In genomic region chr12:104729610-104730446, GRCh38 we compare ENCODE assay signal across 31 cellular contexts.
A peak's percentile ranks its signal among the peaks of the same experiment; 100 is the strongest.
DNase-seq lines count a peak whose midpoint lies in the region; ATAC-seq, FAIRE-seq and TF ChIP-seq lines count a peak whose summit lies in the region.
"Had no signal": no experiment of that assay in that cellular context is flagged by ENCODE, and none has a peak within 500 bp of the region (broad histone marks: within the 10 kb centered on the region; RNA-seq: fewer than 3 reads in every experiment).

No MANE protein-coding gene starts in this region.

- TF ChIP-seq EP300 in H1 (IDR thresholded peaks at IDR 0.05; ENCODE audit: borderline replicate concordance in 1 of 2, low read depth in 2 of 2, low read length in 2 of 2) = no peak

- H3K14ac ChIP-seq in H1 (ENCODE audit: insufficient read length) = no peak overlapping the region

- H3K4me1 ChIP-seq in CD8-positive, alpha-beta memory T cell (ENCODE audit: insufficient read depth, low read length) = peaks cover 28% of the 10 kb centered on the region
- H3K4me1 ChIP-seq in H1 (replicated peaks in 1 of 4; ENCODE audit: control insufficient read depth in 3 of 4, insufficient read depth in 4 of 4, low read length in 3 of 4) (no peaks in the 10 kb centered on the region), neural progenitor cell (peaks cover 11% of the 10 kb centered on the region)
- H3K4me1 ChIP-seq: breast epithelium, Peyer's patch had no signal

- peaks cover 6% of the 10 kb centered on the region for H3K36me3 ChIP-seq in CD8-positive, alpha-beta memory T cell (ENCODE audit: insufficient read depth, low read length)
- no peaks in the 10 kb centered on the region for H3K36me3 ChIP-seq in H1 (ENCODE audit: control insufficient read depth in 2 of 4, insufficient read depth in 4 of 4, low read length in 3 of 4)
- no peaks in the 10 kb centered on the region for H3K36me3 ChIP-seq in neural progenitor cell
- H3K36me3 ChIP-seq: breast epithelium, lower lobe of right lung, Peyer's patch, prostate gland, sigmoid colon had no signal

- 88% methylated on average over 19 of the region's 19 CpGs; no CpG with 5 or more reads in 1 of the 2 experiments for WGBS in H1 (ENCODE audit: extremely low coverage in 1 of 2, insufficient coverage in 1 of 2, insufficient read length in 1 of 2, insufficient replicate concordance in 2 of 2, low coverage in 1 of 2, low lambda C conversion rate in 2 of 2, missing lambda C conversion rate in 1 of 2), 2 experiments

- no peak overlapping the region for H3K56ac ChIP-seq in H1 (replicated peaks; ENCODE audit: insufficient read length, low read depth, low read length)

- TF ChIP-seq POLR2A in H1 (IDR thresholded peaks at IDR 0.05; ENCODE audit: control extremely low read depth in 1 of 2, low read depth in 2 of 2, low read length in 2 of 2) = no peak

- H3K4me3 ChIP-seq in CD8-positive, alpha-beta memory T cell (ENCODE audit: low read length) = no peak overlapping the region
- H3K4me3 ChIP-seq in H1 (ENCODE audit: extremely low read depth in 1 of 4, insufficient read depth in 2 of 4, low read depth in 3 of 4, low read length in 4 of 4) (no peak overlapping the region), neural progenitor cell (no peak overlapping the region)
- H3K4me3 ChIP-seq: breast epithelium, GM23248, lower lobe of right lung, Peyer's patch, prostate gland, sigmoid colon had no signal

- DNase-seq in NCI-H510A treated with DMSO at 0.1 percent for 48 hours (lab: John Stamatoyannopoulos, UW) (peak; percentile 30), NCI-H510A (lab: John Stamatoyannopoulos, UW) (no peak), H1 (ENCODE audit: low read depth in 1 of 2, low spot score in 2 of 2) (no peak), neural progenitor cell (ENCODE audit: low spot score) (no peak), H4 (ENCODE audit: low spot score) (no peak), ureter (ENCODE audit: low spot score) (no peak)
- DNase-seq in CD8-positive, alpha-beta memory T cell = peak in 1 of 5 donors; percentile 26
- DNase-seq: activated naive CD4-positive, alpha-beta T cell; activated T-cell treated with anti-CD3 and anti-CD28 coated beads, Interleukin-2, amount 50 U/mL, for 4 hours; effector CD8-positive, alpha-beta T cell; erythroblast; GM23248; head of caudate nucleus; kidney; lower lobe of right lung; NCI-H1092 treated with DMSO at 0.1 percent for 48 hours; NCI-H187; NCI-H526 treated with DMSO at 0.1 percent for 48 hours; Peyer's patch; SIG-M5; sigmoid colon; stimulated activated CD4-positive, alpha-beta T cell treated with anti-CD3 and anti-CD28 coated beads, Interleukin-4, amount 100 ng/mL, for 4 hours; stimulated activated naive CD4-positive, alpha-beta T cell had no signal

- peaks cover 0 to 34% (median 0%) of the 10 kb centered on the region in 3 donors for H3K36me3 Mint-ChIP-seq in CD8-positive, alpha-beta memory T cell
- H3K36me3 Mint-ChIP-seq in neural progenitor cell = no peaks in the 10 kb centered on the region

- no peaks in the 10 kb centered on the region for H3F3A ChIP-seq in neural progenitor cell (ENCODE audit: low read depth)

- no peak for TF ChIP-seq RAD21 in H1 (IDR thresholded peaks at IDR 0.05 in 1 of 2, conservative IDR thresholded peaks at IDR 0.05 in 1 of 2; ENCODE audit: low read depth in 2 of 2, low read length in 2 of 2)

- H3K27ac Mint-ChIP-seq in CD8-positive, alpha-beta memory T cell = peak overlapping the region in 6 of 8 donors; percentile 21 to 95 (median 38)
- peak overlapping the region; percentile 91 for H3K27ac Mint-ChIP-seq in neural progenitor cell

- no peak overlapping the region for H2AK5ac ChIP-seq in H1 (ENCODE audit: low read depth, low read length)

- H3K9me3 ChIP-seq in CD8-positive, alpha-beta memory T cell (ENCODE audit: low read length) = no peaks in the 10 kb centered on the region
- H3K9me3 ChIP-seq in H1 (ENCODE audit: insufficient read depth in 2 of 2, low read depth in 1 of 2, low read length in 1 of 2) = no peaks in the 10 kb centered on the region
- H3K9me3 ChIP-seq in neural progenitor cell (ENCODE audit: low read depth) = no peaks in the 10 kb centered on the region
- H3K9me3 ChIP-seq: breast epithelium, lower lobe of right lung, Peyer's patch, prostate gland, sigmoid colon had no signal

- no peak overlapping the region for H4K91ac ChIP-seq in H1 (replicated peaks; ENCODE audit: insufficient read length, low read length)

- TF ChIP-seq CTCF in H1 (IDR thresholded peaks at IDR 0.05; ENCODE audit: control extremely low read depth in 1 of 3, insufficient read depth in 1 of 3, low read depth in 1 of 3, low read length in 3 of 3) (no peak), neural progenitor cell (IDR thresholded peaks at IDR 0.05) (no peak)

- H3K9ac ChIP-seq in H1 (replicated peaks in 1 of 4; ENCODE audit: extremely low read depth in 1 of 4, low read depth in 3 of 4, low read length in 3 of 4) (no peak overlapping the region), neural progenitor cell (no peak overlapping the region)
- H3K9ac ChIP-seq: GM23248 had no signal

- H4K8ac ChIP-seq in H1 (ENCODE audit: extremely low read depth, insufficient read depth, low read length) = no peak overlapping the region

- POLR2A ChIA-PET in CD8-positive, alpha-beta memory T cell (lab: Charles Lee) = interaction anchor here (0.7 kb wide), 1 partner anchor 9 kb away, joined by 3 read pairs; no protein-coding TSS in a partner anchor
- POLR2A ChIA-PET in H1 (lab: Charles Lee; ENCODE audit: partially characterized antibody) = interaction anchor here (0.6 kb wide), 1 partner anchor 59 kb away, joined by 4 read pairs; no protein-coding TSS in a partner anchor

- no peaks in the 10 kb centered on the region for H3K23me2 ChIP-seq in H1 (ENCODE audit: low read depth, low read length)

- no peak overlapping the region for H2BK12ac ChIP-seq in H1 (ENCODE audit: low read depth, low read length)

- H3K27me3 ChIP-seq in CD8-positive, alpha-beta memory T cell (ENCODE audit: insufficient read depth, low read length, poor library complexity, severe bottlenecking) = no peaks in the 10 kb centered on the region
- no peaks in the 10 kb centered on the region for H3K27me3 ChIP-seq in H1 (replicated peaks in 1 of 4; ENCODE audit: control insufficient read depth in 3 of 4, extremely low read depth in 1 of 4, insufficient read depth in 3 of 4, low read length in 3 of 4)
- H3K27me3 ChIP-seq in neural progenitor cell = no peaks in the 10 kb centered on the region
- H3K27me3 ChIP-seq: breast epithelium, Peyer's patch, sigmoid colon had no signal

- H3K27me3 Mint-ChIP-seq in CD8-positive, alpha-beta memory T cell = no peaks in the 10 kb centered on the region
- peaks cover 2% of the 10 kb centered on the region for H3K27me3 Mint-ChIP-seq in neural progenitor cell (ENCODE audit: insufficient read depth, low read depth)

- peaks cover 0 to 1% of the 10 kb centered on the region in 2 experiments for H4K20me1 ChIP-seq in H1 (replicated peaks in 1 of 2; ENCODE audit: control insufficient read depth in 1 of 2, insufficient read depth in 2 of 2, low read length in 2 of 2)
- peaks cover 3% of the 10 kb centered on the region for H4K20me1 ChIP-seq in neural progenitor cell (ENCODE audit: low read depth)

- H4K5ac ChIP-seq in H1 (ENCODE audit: insufficient read length, low read depth, low read length) = no peak overlapping the region

- H3K4me1 Mint-ChIP-seq in CD8-positive, alpha-beta memory T cell = peaks cover 59 to 91% (median 70%) of the 10 kb centered on the region in 3 donors
- H3K4me1 Mint-ChIP-seq in neural progenitor cell = peaks cover 31% of the 10 kb centered on the region

- no peak overlapping the region for H2BK15ac ChIP-seq in H1 (ENCODE audit: low read length)

- H2BK20ac ChIP-seq in H1 (ENCODE audit: low read length) = no peak overlapping the region

- no peak for FAIRE-seq in H1 (lab: Jason Lieb, UNC)
- FAIRE-seq: colon, GM12892, kidney, urothelium cell line had no signal

- H3K27ac ChIP-seq in CD8-positive, alpha-beta memory T cell (ENCODE audit: low read depth, low read length) = no peak overlapping the region
- H3K27ac ChIP-seq in H1 (ENCODE audit: low read depth, low read length) = no peak overlapping the region
- no peak overlapping the region for H3K27ac ChIP-seq in neural progenitor cell
- H3K27ac ChIP-seq: 22Rv1, breast epithelium, GM23248, lower lobe of right lung, Peyer's patch, prostate gland, sigmoid colon had no signal

- CTCF ChIA-PET in CD8-positive, alpha-beta memory T cell (lab: Charles Lee) = interaction anchor here (0.9 kb wide), 1 partner anchor 10 kb away, joined by 4 read pairs; no protein-coding TSS in a partner anchor
- CTCF ChIA-PET in H1 (lab: Charles Lee; ENCODE audit: partially characterized antibody) = interaction anchor here (0.9 to 2.5 kb wide), 5 partner anchors 10 to 348 kb away, joined by 3 to 7 read pairs (median 4); no protein-coding TSS in a partner anchor

- H3K4ac ChIP-seq in H1 (replicated peaks; ENCODE audit: insufficient read length, low read depth, low read length) = no peak overlapping the region

- no peak overlapping the region for H2BK120ac ChIP-seq in H1 (replicated peaks; ENCODE audit: low read depth, low read length)

- H2AFZ ChIP-seq in H1 (ENCODE audit: low read length) = no peak overlapping the region
- no peak overlapping the region for H2AFZ ChIP-seq in neural progenitor cell (replicated peaks)
- H2AFZ ChIP-seq: GM23248 had no signal

- H3K23ac ChIP-seq in H1 (ENCODE audit: insufficient read length) = no peak overlapping the region

- H3K18ac ChIP-seq in H1 (ENCODE audit: extremely low read depth, low read length) = no peak overlapping the region

- H3K4me3 Mint-ChIP-seq in CD8-positive, alpha-beta memory T cell = peak overlapping the region in 1 of 7 donors; percentile 49
- no peak overlapping the region for H3K4me3 Mint-ChIP-seq in neural progenitor cell
- H3K4me3 Mint-ChIP-seq: activated T-cell treated with anti-CD3 and anti-CD28 coated beads, Interleukin-2, amount 50 U/mL, for 4 hours had no signal

- no peak overlapping the region; the same call in 1 of the 2 replicates for H2BK5ac ChIP-seq in H1 (ENCODE audit: low read depth, low read length)

- no peaks in the 10 kb centered on the region for H3K9me3 Mint-ChIP-seq in CD8-positive, alpha-beta memory T cell
- no peaks in the 10 kb centered on the region for H3K9me3 Mint-ChIP-seq in neural progenitor cell
- H3K9me3 Mint-ChIP-seq: activated T-cell treated with anti-CD3 and anti-CD28 coated beads, Interleukin-2, amount 50 U/mL, for 4 hours had no signal

- no peak overlapping the region for H3K4me2 ChIP-seq in H1 (ENCODE audit: insufficient read depth in 1 of 2, low read depth in 2 of 2, low read length in 2 of 2)
- H3K4me2 ChIP-seq in neural progenitor cell = no peak overlapping the region

- no peaks in the 10 kb centered on the region for H3K79me2 ChIP-seq in H1 (ENCODE audit: control insufficient read depth in 1 of 2, insufficient read depth in 2 of 2, low read length in 2 of 2)
- no peaks in the 10 kb centered on the region for H3K79me2 ChIP-seq in neural progenitor cell (ENCODE audit: low read depth)

- no peak for ATAC-seq in GM18858 (IDR thresholded peaks at IDR 0.05; ENCODE audit: unreplicated experiment)
- ATAC-seq: activated CD4-positive, CD25-positive, alpha-beta regulatory T cell treated with anti-CD3 and anti-CD28 coated beads, Interleukin-2, amount 50 U/mL, for 24 hours; activated T-cell treated with anti-CD3 and anti-CD28 coated beads, Interleukin-2, amount 50 U/mL, for 4 hours; lower lobe of right lung had no signal

- H3K79me1 ChIP-seq in H1 (ENCODE audit: low read depth, low read length) = peaks cover 2% of the 10 kb centered on the region; the same call in 1 of the 2 replicates

TF ChIP-seq in H1, 55 proteins besides CTCF, POLR2A, EP300 and RAD21 (continues in another document):
- TF ChIP-seq CREB1 (IDR thresholded peaks at IDR 0.05) = no peak
